In the genomic region with DNA sequence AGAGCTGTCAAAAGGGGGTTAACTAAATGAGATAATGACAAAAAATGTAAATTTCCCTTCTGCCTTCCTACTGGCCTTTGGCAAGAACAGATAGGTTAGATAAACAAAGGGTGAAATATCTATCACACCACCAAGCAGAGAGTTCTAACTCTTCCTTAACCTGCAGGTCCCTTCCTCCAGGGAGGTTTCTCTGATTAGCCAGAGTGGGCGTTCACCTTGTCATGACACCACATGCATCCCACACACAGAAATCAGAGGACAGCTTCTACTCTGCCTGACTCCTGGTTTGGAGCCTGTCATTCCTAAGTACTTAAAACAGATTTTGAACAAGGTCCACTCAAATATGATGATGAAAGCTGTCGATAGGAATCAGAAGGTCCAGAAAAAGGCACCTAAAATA, we compare ENCODE assay signal across 2 cellular contexts.
TF ChIP-seq lines count a peak whose summit lies in the region.

No MANE protein-coding gene starts in this region.

TF ChIP-seq in IMR-90, 13 proteins besides CTCF, POLR2A, EP300 and RAD21:
- no peak for TF ChIP-seq MAZ (IDR thresholded peaks at IDR 0.05; ENCODE audit: borderline replicate concordance, low read depth, low read length)
- TF ChIP-seq RCOR1 (IDR thresholded peaks at IDR 0.05; ENCODE audit: insufficient replicate concordance, low read length), result no peak
- TF ChIP-seq MXI1 (IDR thresholded peaks at IDR 0.05; ENCODE audit: borderline replicate concordance, low read depth, low read length), result no peak
- TF ChIP-seq CEBPB (IDR thresholded peaks at IDR 0.05; ENCODE audit: low read depth, low read length), result no peak
- TF ChIP-seq RFX5 (IDR thresholded peaks at IDR 0.05; ENCODE audit: low read depth, low read length), result no peak
- TF ChIP-seq CHD1 (IDR thresholded peaks at IDR 0.05; ENCODE audit: low read depth, low read length), result no peak
- no peak for TF ChIP-seq SMC3 (IDR thresholded peaks at IDR 0.05; ENCODE audit: low read depth, low read length)
- TF ChIP-seq MAFK (IDR thresholded peaks at IDR 0.05; ENCODE audit: low read depth, low read length), result no peak
- no peak for TF ChIP-seq FOS (IDR thresholded peaks at IDR 0.05; ENCODE audit: low read depth, low read length)
- no peak for TF ChIP-seq BHLHE40 (IDR thresholded peaks at IDR 0.05; ENCODE audit: low read depth, low read length)
TF ChIP-seq in IMR-90: peak in this region for 0.

TF ChIP-seq in K562, 482 proteins besides CTCF, POLR2A, EP300 and RAD21:
- TF ChIP-seq, protein P1, sequence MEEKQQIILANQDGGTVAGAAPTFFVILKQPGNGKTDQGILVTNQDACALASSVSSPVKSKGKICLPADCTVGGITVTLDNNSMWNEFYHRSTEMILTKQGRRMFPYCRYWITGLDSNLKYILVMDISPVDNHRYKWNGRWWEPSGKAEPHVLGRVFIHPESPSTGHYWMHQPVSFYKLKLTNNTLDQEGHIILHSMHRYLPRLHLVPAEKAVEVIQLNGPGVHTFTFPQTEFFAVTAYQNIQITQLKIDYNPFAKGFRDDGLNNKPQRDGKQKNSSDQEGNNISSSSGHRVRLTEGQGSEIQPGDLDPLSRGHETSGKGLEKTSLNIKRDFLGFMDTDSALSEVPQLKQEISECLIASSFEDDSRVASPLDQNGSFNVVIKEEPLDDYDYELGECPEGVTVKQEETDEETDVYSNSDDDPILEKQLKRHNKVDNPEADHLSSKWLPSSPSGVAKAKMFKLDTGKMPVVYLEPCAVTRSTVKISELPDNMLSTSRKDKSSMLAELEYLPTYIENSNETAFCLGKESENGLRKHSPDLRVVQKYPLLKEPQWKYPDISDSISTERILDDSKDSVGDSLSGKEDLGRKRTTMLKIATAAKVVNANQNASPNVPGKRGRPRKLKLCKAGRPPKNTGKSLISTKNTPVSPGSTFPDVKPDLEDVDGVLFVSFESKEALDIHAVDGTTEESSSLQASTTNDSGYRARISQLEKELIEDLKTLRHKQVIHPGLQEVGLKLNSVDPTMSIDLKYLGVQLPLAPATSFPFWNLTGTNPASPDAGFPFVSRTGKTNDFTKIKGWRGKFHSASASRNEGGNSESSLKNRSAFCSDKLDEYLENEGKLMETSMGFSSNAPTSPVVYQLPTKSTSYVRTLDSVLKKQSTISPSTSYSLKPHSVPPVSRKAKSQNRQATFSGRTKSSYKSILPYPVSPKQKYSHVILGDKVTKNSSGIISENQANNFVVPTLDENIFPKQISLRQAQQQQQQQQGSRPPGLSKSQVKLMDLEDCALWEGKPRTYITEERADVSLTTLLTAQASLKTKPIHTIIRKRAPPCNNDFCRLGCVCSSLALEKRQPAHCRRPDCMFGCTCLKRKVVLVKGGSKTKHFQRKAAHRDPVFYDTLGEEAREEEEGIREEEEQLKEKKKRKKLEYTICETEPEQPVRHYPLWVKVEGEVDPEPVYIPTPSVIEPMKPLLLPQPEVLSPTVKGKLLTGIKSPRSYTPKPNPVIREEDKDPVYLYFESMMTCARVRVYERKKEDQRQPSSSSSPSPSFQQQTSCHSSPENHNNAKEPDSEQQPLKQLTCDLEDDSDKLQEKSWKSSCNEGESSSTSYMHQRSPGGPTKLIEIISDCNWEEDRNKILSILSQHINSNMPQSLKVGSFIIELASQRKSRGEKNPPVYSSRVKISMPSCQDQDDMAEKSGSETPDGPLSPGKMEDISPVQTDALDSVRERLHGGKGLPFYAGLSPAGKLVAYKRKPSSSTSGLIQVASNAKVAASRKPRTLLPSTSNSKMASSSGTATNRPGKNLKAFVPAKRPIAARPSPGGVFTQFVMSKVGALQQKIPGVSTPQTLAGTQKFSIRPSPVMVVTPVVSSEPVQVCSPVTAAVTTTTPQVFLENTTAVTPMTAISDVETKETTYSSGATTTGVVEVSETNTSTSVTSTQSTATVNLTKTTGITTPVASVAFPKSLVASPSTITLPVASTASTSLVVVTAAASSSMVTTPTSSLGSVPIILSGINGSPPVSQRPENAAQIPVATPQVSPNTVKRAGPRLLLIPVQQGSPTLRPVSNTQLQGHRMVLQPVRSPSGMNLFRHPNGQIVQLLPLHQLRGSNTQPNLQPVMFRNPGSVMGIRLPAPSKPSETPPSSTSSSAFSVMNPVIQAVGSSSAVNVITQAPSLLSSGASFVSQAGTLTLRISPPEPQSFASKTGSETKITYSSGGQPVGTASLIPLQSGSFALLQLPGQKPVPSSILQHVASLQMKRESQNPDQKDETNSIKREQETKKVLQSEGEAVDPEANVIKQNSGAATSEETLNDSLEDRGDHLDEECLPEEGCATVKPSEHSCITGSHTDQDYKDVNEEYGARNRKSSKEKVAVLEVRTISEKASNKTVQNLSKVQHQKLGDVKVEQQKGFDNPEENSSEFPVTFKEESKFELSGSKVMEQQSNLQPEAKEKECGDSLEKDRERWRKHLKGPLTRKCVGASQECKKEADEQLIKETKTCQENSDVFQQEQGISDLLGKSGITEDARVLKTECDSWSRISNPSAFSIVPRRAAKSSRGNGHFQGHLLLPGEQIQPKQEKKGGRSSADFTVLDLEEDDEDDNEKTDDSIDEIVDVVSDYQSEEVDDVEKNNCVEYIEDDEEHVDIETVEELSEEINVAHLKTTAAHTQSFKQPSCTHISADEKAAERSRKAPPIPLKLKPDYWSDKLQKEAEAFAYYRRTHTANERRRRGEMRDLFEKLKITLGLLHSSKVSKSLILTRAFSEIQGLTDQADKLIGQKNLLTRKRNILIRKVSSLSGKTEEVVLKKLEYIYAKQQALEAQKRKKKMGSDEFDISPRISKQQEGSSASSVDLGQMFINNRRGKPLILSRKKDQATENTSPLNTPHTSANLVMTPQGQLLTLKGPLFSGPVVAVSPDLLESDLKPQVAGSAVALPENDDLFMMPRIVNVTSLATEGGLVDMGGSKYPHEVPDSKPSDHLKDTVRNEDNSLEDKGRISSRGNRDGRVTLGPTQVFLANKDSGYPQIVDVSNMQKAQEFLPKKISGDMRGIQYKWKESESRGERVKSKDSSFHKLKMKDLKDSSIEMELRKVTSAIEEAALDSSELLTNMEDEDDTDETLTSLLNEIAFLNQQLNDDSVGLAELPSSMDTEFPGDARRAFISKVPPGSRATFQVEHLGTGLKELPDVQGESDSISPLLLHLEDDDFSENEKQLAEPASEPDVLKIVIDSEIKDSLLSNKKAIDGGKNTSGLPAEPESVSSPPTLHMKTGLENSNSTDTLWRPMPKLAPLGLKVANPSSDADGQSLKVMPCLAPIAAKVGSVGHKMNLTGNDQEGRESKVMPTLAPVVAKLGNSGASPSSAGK (IDR thresholded peaks at IDR 0.05), result no peak
- TF ChIP-seq MTA3 (IDR thresholded peaks at IDR 0.05; ENCODE audit: borderline replicate concordance), result no peak
- no peak for TF ChIP-seq ZNF408 (CRISPR knock-in tag; IDR thresholded peaks at IDR 0.05; ENCODE audit: low read depth)
- TF ChIP-seq TEAD2 (tag; IDR thresholded peaks at IDR 0.05), result no peak
- TF ChIP-seq FOXJ2 (tag; IDR thresholded peaks at IDR 0.05), result no peak
- TF ChIP-seq EGR1 (conservative IDR thresholded peaks at IDR 0.05), result peak; percentile 43; the same call in 1 of the 2 replicates
- no peak for TF ChIP-seq ZNF143 (CRISPR knock-in tag; IDR thresholded peaks at IDR 0.05)
- TF ChIP-seq NFE2 (IDR thresholded peaks at IDR 0.05; ENCODE audit: low read depth), result no peak
- peak; percentile 54 for TF ChIP-seq ZFP36 (IDR thresholded peaks at IDR 0.05; ENCODE audit: low read depth, low read length, partially characterized antibody)
- TF ChIP-seq YY1 (IDR thresholded peaks at IDR 0.05; ENCODE audit: borderline replicate concordance in 1 of 3, control insufficient read depth in 1 of 3, extremely low read depth in 1 of 3, insufficient read depth in 3 of 3, insufficient read length in 1 of 3, insufficient replicate concordance in 2 of 3, low read depth in 1 of 3, low read length in 2 of 3), result no peak
TF ChIP-seq in K562: peak in this region for 2.
